In genomic region chr2:14677039-14677438, GRCh38 we compare ENCODE assay signal across 19 cellular contexts. TPM values are rescaled to one million over a fixed set of nuclear protein-coding genes. Genes with fewer than 3 reads are reported as not detected.
DNase-seq lines count a peak whose midpoint lies in the region; ATAC-seq, FAIRE-seq and TF ChIP-seq lines count a peak whose summit lies in the region.
"Had no signal": no experiment of that assay in that cellular context is flagged by ENCODE, and none has a peak within 500 bp of the region (broad histone marks: within the 10 kb centered on the region; RNA-seq: fewer than 3 reads in every experiment).

No MANE protein-coding gene starts in this region.

- BruUV-seq in GM12878 (replicated peaks; lab: Mats Ljungman, UMichigan) = no TSS peak

- H2AFZ ChIP-seq in GM12878 (ENCODE audit: control insufficient read depth, low read depth, low read length) = no peak overlapping the region

- CTCF ChIA-PET in GM12878 (lab: Yijun Ruan, JAX) = no interaction called here

- no peaks in the 10 kb centered on the region for H3K79me1 ChIP-seq in mesendoderm (ENCODE audit: low read length)

- peak; percentile 56 for FAIRE-seq in GM12878 (lab: Jason Lieb, UNC)
- FAIRE-seq: H1, HTR-8/SVneo had no signal

- 0% methylated on average over 1 of the region's 1 CpG for WGBS in GM12878 (ENCODE audit: insufficient coverage, insufficient replicate concordance, low lambda C conversion rate, missing lambda C conversion rate)
- no CpG with 5 or more reads among the region's 1 CpG for WGBS in mesendoderm (ENCODE audit: extremely low coverage, insufficient coverage, low lambda C conversion rate)

- no peak overlapping the region for H3K27ac ChIP-seq in GM12878 (ENCODE audit: control insufficient read depth, insufficient read depth)
- H3K27ac ChIP-seq in mesendoderm (ENCODE audit: low read depth, low read length) = no peak overlapping the region
- H3K27ac ChIP-seq: SK-N-MC had no signal

- in situ Hi-C loops in GM12878 (cut with MboI) = no loop called here

- H3K36me3 ChIP-seq in GM12878 (ENCODE audit: control insufficient read depth in 2 of 2, insufficient read depth in 2 of 2, low read length in 1 of 2) (no peaks in the 10 kb centered on the region), mesendoderm (ENCODE audit: control insufficient read depth, insufficient read depth, low read length) (no peaks in the 10 kb centered on the region)

- TF ChIP-seq POLR2A in GM12878 (IDR thresholded peaks at IDR 0.05; ENCODE audit: low read depth, low read length) = no peak

- TF ChIP-seq EP300 in Ishikawa (IDR thresholded peaks at IDR 0.05; ENCODE audit: borderline replicate concordance) (no peak), GM12878 (IDR thresholded peaks at IDR 0.05; ENCODE audit: borderline replicate concordance in 1 of 2, control insufficient read depth in 1 of 2, low read depth in 2 of 2, low read length in 2 of 2) (no peak)

- no peak for TF ChIP-seq CTCF in GM12878 (IDR thresholded peaks at IDR 0.05 in 2 of 3, conservative IDR thresholded peaks at IDR 0.05 in 1 of 3; ENCODE audit: control insufficient read depth in 2 of 3, extremely low read depth in 1 of 3, insufficient read depth in 1 of 3, low read depth in 3 of 3, low read length in 3 of 3)

- RAD21 ChIA-PET in GM12878 (lab: Charles Lee; ENCODE audit: unreplicated experiment) = no interaction called here

- no peak for TF ChIP-seq RAD21 in Ishikawa (IDR thresholded peaks at IDR 0.05; ENCODE audit: low read depth)
- no peak for TF ChIP-seq RAD21 in GM12878 (IDR thresholded peaks at IDR 0.05; ENCODE audit: insufficient read depth, low read depth, low read length)

- no peaks in the 10 kb centered on the region for H3K9me3 ChIP-seq in GM12878 (replicated peaks; ENCODE audit: control insufficient read depth, insufficient read depth, low read length)

- H3K4ac ChIP-seq in mesendoderm (ENCODE audit: low read depth, low read length) = no peak overlapping the region

- no peak overlapping the region for H3K18ac ChIP-seq in mesendoderm (ENCODE audit: low read length)

- no peak overlapping the region for H3K4me2 ChIP-seq in GM12878 (ENCODE audit: control insufficient read depth, insufficient read depth)
- no peak overlapping the region for H3K4me2 ChIP-seq in mesendoderm (ENCODE audit: low read length)

- POLR2A ChIA-PET in GM12878 (lab: Charles Lee) = no interaction called here

- H2BK15ac ChIP-seq in mesendoderm (replicated peaks; ENCODE audit: low read depth) = no peak overlapping the region

- peak; percentile 11 for DNase-seq in ELR (ENCODE audit: low read depth)
- DNase-seq in GM12878 (ENCODE audit: low read depth, low spot score) = no peak
- DNase-seq in mesendoderm = peak; percentile 3
- DNase-seq in DMS79 (lab: John Stamatoyannopoulos, UW) = no peak
- DNase-seq: COR-L47, HFFc6, NCI-H1436 treated with DMSO at 0.1 percent for 48 hours, NCI-H2029 treated with DMSO at 0.1 percent for 48 hours, NCI-H748 treated with DMSO at 0.1 percent for 48 hours, Right ventricle myocardium superior had no signal

- H3K79me2 ChIP-seq in GM12878 (ENCODE audit: control insufficient read depth, insufficient read depth, low read length) (no peaks in the 10 kb centered on the region), mesendoderm (ENCODE audit: control insufficient read depth, insufficient read depth, low read length) (no peaks in the 10 kb centered on the region)

- ATAC-seq in GM12878 (no peak), GM18873 (IDR thresholded peaks at IDR 0.05; ENCODE audit: low FRiP score, unreplicated experiment) (no peak), GM21447 (IDR thresholded peaks at IDR 0.05; ENCODE audit: unreplicated experiment) (no peak), HG02678 (IDR thresholded peaks at IDR 0.05; ENCODE audit: unreplicated experiment) (no peak)
- ATAC-seq: Panc1 had no signal

- H3K9ac ChIP-seq in GM12878 (ENCODE audit: control insufficient read depth, insufficient read depth, low read length) (no peak overlapping the region), mesendoderm (ENCODE audit: low read length) (no peak overlapping the region)

- no peak overlapping the region for H3K4me3 ChIP-seq in GM12878
- no peak overlapping the region for H3K4me3 ChIP-seq in mesendoderm (ENCODE audit: low read length)
- H3K4me3 ChIP-seq: SK-N-MC had no signal

- H3K27me3 ChIP-seq in GM12878 (replicated peaks in 1 of 2; ENCODE audit: control insufficient read depth in 2 of 2, insufficient read depth in 2 of 2, low read length in 1 of 2) = no peaks in the 10 kb centered on the region
- H3K27me3 ChIP-seq in mesendoderm (ENCODE audit: insufficient read depth, low read length, poor library complexity) = no peaks in the 10 kb centered on the region

- H4K20me1 ChIP-seq in GM12878 (ENCODE audit: control insufficient read depth, insufficient read depth) = no peaks in the 10 kb centered on the region

- H3K4me1 ChIP-seq in GM12878 (ENCODE audit: control insufficient read depth, insufficient read depth, low read length) = no peaks in the 10 kb centered on the region
- H3K4me1 ChIP-seq in mesendoderm (ENCODE audit: control insufficient read depth, low read depth, low read length) = no peaks in the 10 kb centered on the region

- H3K23ac ChIP-seq in mesendoderm (ENCODE audit: low read length) = no peak overlapping the region

- H4K5ac ChIP-seq in mesendoderm (ENCODE audit: low read length) = no peak overlapping the region

- no peak overlapping the region for H2BK120ac ChIP-seq in mesendoderm (ENCODE audit: low read depth, low read length)

- H3K56ac ChIP-seq in mesendoderm (ENCODE audit: low read length) = no peak overlapping the region

- SMC1A ChIA-PET in GM12878 (lab: Charles Lee; ENCODE audit: uncharacterized antibody, unreplicated experiment) = interaction anchor here (0.8 to 1.5 kb wide), 3 partner anchors 10 to 23 kb away, joined by 3 to 4 read pairs (median 4); no protein-coding TSS in a partner anchor

- H2BK5ac ChIP-seq in mesendoderm (ENCODE audit: low read length) = no peak overlapping the region

- H4K8ac ChIP-seq in mesendoderm (ENCODE audit: low read depth, low read length) = no peak overlapping the region

- intact Hi-C loops in GM12878 (cut with micrococcal nuclease; ENCODE audit: unreplicated experiment) = no loop called here

- H2AK5ac ChIP-seq in mesendoderm (ENCODE audit: low read length) = no peak overlapping the region

TF ChIP-seq in GM12878, 131 proteins besides CTCF, POLR2A, EP300 and RAD21:
- TF ChIP-seq REST (IDR thresholded peaks at IDR 0.05; ENCODE audit: low read depth, low read length) (peak; percentile 80), HDAC2 (IDR thresholded peaks at IDR 0.05) (no peak)

RNA-seq across cellular contexts. Expression of gene LRATD1, which starts 44.5 kb away (rescaled TPM):
- not detected in 2 replicates for total RNA-seq in GM12878 (2013; cell fraction: nucleolus; rRNA removed)
- total RNA-seq in GM12878 (2014; rRNA removed) (not detected in 2 replicates), GM12878 (2014; rRNA removed; fragmentation: Illumina TruSeq; extraction: Trizol) (not detected in 2 replicates), GM12878 (2021) (0.05 TPM in 1 of 2 replicates, not detected in the other)
- polyA plus RNA-seq in GM12878 (2011; ENCODE audit: low read depth) = not detected
- polyA plus RNA-seq in GM12878 (2011; rRNA removed) (not detected in 2 replicates), GM12878 (2014; fragmentation: Illumina TruSeq; extraction: Trizol) (not detected in 2 replicates), GM12878 (2014; fragmentation: Nextera tagmentation; extraction: Ambion mirVana) (under 1 TPM in 1 of 2 experiments, not detected in 1; 0.02 TPM), GM12878 (2014; rRNA removed) (0.04 TPM in 1 of 2 replicates, not detected in the other), GM12878 (2016; fragmentation: Nextera tagmentation; extraction: Ambion mirVana) (not detected)
- polyA plus RNA-seq in GM12878 (2011; cell fraction: cytosol; rRNA removed) = not detected in 2 replicates
- polyA plus RNA-seq in GM12878 (2011; cell fraction: nucleus; rRNA removed) = not detected in 2 replicates
- polyA plus RNA-seq in GM12878 (2012) = not detected in 2 replicates
- not detected in 2 replicates for polyA minus RNA-seq in GM12878 (2011; rRNA and poly(A)+ RNA removed)
- not detected in 2 replicates for polyA minus RNA-seq in GM12878 (2011; cell fraction: cytosol; rRNA and poly(A)+ RNA removed)
- polyA minus RNA-seq in GM12878 (2011; cell fraction: nucleus; rRNA and poly(A)+ RNA removed) = not detected in 2 replicates
- polyA plus RNA-seq in mesendoderm (2013, experiment 1 of 2) = 0.34 TPM
- polyA plus RNA-seq in mesendoderm (2013, experiment 2 of 2) = 0.46 TPM
- total RNA-seq: T-helper 1 cell treated with Interleukin-12 subunit alpha and Interleukin-12 subunit beta and Interleukin-4 antibody, amounts not matched to agents 30 ng/mL and 1 ng/mL, for 36 hours had no signal

Comparison
In these comparisons a context has a peak if more than half of its experiments do, and no peak if none do; other contexts are left out.
1. DNase-seq: peak in ELR (single experiment) and mesendoderm (single experiment); none in GM12878 (single experiment) and DMS79 (single experiment).